ENCODE assay signal across 1 cellular context in the genomic region with DNA sequence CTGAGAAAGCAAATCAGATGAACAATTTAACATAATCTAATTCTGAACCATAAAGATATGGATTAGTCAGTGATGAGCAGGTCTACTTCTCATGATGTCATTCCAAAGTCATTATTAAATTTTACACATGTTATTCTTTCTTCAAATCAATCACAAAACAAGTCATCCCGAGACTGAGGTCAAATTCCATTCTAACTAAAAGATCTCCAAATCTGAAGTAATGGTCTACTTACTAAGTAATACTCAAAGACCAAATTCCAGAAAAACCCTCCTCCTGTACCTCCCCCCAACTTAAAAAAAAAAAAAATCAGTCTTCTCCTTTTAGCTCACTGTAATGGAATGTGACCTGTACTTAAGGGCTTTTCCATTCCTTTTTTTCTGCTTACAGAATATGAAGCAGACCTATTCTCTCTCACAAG.
TF ChIP-seq lines count a peak whose summit lies in the region.

No MANE protein-coding gene starts in this region.

TF ChIP-seq in GM23338, 12 proteins besides CTCF, POLR2A, EP300 and RAD21 (continued from another document):
- TF ChIP-seq, protein P1, sequence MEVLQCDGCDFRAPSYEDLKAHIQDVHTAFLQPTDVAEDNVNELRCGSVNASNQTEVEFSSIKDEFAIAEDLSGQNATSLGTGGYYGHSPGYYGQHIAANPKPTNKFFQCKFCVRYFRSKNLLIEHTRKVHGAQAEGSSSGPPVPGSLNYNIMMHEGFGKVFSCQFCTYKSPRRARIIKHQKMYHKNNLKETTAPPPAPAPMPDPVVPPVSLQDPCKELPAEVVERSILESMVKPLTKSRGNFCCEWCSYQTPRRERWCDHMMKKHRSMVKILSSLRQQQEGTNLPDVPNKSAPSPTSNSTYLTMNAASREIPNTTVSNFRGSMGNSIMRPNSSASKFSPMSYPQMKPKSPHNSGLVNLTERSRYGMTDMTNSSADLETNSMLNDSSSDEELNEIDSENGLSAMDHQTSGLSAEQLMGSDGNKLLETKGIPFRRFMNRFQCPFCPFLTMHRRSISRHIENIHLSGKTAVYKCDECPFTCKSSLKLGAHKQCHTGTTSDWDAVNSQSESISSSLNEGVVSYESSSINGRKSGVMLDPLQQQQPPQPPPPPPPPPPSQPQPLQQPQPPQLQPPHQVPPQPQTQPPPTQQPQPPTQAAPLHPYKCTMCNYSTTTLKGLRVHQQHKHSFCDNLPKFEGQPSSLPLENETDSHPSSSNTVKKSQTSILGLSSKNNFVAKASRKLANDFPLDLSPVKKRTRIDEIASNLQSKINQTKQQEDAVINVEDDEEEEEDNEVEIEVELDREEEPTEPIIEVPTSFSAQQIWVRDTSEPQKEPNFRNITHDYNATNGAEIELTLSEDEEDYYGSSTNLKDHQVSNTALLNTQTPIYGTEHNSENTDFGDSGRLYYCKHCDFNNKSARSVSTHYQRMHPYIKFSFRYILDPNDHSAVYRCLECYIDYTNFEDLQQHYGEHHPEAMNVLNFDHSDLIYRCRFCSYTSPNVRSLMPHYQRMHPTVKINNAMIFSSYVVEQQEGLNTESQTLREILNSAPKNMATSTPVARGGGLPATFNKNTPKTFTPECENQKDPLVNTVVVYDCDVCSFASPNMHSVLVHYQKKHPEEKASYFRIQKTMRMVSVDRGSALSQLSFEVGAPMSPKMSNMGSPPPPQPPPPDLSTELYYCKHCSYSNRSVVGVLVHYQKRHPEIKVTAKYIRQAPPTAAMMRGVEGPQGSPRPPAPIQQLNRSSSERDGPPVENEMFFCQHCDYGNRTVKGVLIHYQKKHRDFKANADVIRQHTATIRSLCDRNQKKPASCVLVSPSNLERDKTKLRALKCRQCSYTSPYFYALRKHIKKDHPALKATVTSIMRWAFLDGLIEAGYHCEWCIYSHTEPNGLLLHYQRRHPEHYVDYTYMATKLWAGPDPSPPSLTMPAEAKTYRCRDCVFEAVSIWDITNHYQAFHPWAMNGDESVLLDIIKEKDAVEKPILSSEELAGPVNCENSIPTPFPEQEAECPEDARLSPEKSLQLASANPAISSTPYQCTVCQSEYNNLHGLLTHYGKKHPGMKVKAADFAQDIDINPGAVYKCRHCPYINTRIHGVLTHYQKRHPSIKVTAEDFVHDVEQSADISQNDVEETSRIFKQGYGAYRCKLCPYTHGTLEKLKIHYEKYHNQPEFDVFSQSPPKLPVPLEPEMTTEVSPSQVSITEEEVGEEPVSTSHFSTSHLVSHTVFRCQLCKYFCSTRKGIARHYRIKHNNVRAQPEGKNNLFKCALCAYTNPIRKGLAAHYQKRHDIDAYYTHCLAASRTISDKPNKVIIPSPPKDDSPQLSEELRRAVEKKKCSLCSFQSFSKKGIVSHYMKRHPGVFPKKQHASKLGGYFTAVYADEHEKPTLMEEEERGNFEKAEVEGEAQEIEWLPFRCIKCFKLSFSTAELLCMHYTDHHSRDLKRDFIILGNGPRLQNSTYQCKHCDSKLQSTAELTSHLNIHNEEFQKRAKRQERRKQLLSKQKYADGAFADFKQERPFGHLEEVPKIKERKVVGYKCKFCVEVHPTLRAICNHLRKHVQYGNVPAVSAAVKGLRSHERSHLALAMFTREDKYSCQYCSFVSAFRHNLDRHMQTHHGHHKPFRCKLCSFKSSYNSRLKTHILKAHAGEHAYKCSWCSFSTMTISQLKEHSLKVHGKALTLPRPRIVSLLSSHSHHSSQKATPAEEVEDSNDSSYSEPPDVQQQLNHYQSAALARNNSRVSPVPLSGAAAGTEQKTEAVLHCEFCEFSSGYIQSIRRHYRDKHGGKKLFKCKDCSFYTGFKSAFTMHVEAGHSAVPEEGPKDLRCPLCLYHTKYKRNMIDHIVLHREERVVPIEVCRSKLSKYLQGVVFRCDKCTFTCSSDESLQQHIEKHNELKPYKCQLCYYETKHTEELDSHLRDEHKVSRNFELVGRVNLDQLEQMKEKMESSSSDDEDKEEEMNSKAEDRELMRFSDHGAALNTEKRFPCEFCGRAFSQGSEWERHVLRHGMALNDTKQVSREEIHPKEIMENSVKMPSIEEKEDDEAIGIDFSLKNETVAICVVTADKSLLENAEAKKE (CRISPR knock-in tag; IDR thresholded peaks at IDR 0.05), result no peak
- TF ChIP-seq CREB1 (CRISPR knock-in tag; IDR thresholded peaks at IDR 0.05; ENCODE audit: low read depth), result no peak
- TF ChIP-seq, protein P2, sequence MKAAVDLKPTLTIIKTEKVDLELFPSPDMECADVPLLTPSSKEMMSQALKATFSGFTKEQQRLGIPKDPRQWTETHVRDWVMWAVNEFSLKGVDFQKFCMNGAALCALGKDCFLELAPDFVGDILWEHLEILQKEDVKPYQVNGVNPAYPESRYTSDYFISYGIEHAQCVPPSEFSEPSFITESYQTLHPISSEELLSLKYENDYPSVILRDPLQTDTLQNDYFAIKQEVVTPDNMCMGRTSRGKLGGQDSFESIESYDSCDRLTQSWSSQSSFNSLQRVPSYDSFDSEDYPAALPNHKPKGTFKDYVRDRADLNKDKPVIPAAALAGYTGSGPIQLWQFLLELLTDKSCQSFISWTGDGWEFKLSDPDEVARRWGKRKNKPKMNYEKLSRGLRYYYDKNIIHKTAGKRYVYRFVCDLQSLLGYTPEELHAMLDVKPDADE (IDR thresholded peaks at IDR 0.05), result no peak
- no peak for TF ChIP-seq EZH2phosphoT487 (IDR thresholded peaks at IDR 0.05; ENCODE audit: unreplicated experiment)
- no peak for TF ChIP-seq ZNF331 (CRISPR knock-in tag; IDR thresholded peaks at IDR 0.05; ENCODE audit: low read depth)
- no peak for TF ChIP-seq STAT1 (IDR thresholded peaks at IDR 0.05; ENCODE audit: unreplicated experiment)
- TF ChIP-seq, protein P3, sequence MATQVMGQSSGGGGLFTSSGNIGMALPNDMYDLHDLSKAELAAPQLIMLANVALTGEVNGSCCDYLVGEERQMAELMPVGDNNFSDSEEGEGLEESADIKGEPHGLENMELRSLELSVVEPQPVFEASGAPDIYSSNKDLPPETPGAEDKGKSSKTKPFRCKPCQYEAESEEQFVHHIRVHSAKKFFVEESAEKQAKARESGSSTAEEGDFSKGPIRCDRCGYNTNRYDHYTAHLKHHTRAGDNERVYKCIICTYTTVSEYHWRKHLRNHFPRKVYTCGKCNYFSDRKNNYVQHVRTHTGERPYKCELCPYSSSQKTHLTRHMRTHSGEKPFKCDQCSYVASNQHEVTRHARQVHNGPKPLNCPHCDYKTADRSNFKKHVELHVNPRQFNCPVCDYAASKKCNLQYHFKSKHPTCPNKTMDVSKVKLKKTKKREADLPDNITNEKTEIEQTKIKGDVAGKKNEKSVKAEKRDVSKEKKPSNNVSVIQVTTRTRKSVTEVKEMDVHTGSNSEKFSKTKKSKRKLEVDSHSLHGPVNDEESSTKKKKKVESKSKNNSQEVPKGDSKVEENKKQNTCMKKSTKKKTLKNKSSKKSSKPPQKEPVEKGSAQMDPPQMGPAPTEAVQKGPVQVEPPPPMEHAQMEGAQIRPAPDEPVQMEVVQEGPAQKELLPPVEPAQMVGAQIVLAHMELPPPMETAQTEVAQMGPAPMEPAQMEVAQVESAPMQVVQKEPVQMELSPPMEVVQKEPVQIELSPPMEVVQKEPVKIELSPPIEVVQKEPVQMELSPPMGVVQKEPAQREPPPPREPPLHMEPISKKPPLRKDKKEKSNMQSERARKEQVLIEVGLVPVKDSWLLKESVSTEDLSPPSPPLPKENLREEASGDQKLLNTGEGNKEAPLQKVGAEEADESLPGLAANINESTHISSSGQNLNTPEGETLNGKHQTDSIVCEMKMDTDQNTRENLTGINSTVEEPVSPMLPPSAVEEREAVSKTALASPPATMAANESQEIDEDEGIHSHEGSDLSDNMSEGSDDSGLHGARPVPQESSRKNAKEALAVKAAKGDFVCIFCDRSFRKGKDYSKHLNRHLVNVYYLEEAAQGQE (IDR thresholded peaks at IDR 0.05; ENCODE audit: unreplicated experiment), result no peak
- TF ChIP-seq ZNF114 (CRISPR knock-in tag; IDR thresholded peaks at IDR 0.05), result no peak
- TF ChIP-seq POLR2AphosphoS5 (IDR thresholded peaks at IDR 0.05; ENCODE audit: low read depth), result no peak
- TF ChIP-seq EZH2 (IDR thresholded peaks at IDR 0.05; ENCODE audit: low read depth, unreplicated experiment), result no peak
- no peak for TF ChIP-seq JUNB (IDR thresholded peaks at IDR 0.05; ENCODE audit: unreplicated experiment)
